Comparison of ENCODE assay signal across 12 cellular contexts in genomic region chr5:77358566-77359205, GRCh38.
DNase-seq lines count a peak whose midpoint lies in the region; ATAC-seq and TF ChIP-seq lines count a peak whose summit lies in the region.
"Had no signal": no experiment of that assay in that cellular context is flagged by ENCODE, and none has a peak within 500 bp of the region (broad histone marks: within the 10 kb centered on the region; RNA-seq: fewer than 3 reads in every experiment).

No MANE protein-coding gene starts in this region.

- peak; percentile 21 for DNase-seq in H4 (ENCODE audit: low spot score)
- DNase-seq in astrocyte of the hippocampus (ENCODE audit: low read depth, low spot score) = peak; percentile 51
- peak; percentile 39 for DNase-seq in hepatocyte (ENCODE audit: low spot score)
- peak; percentile 20 to 39 for DNase-seq in uterus
- no peak for DNase-seq in GM13977 (ENCODE audit: low spot score)
- DNase-seq in cerebellum (ENCODE audit: low spot score) = no peak
- DNase-seq: activated CD8-positive, alpha-beta memory T cell treated with anti-CD3 and anti-CD28 coated beads, Interleukin-2, amount 50 U/mL, for 4 hours; Karpas-422; left ventricle myocardium superior; NCI-H2107 had no signal

- H3K36me3 ChIP-seq in hepatocyte (replicated peaks; ENCODE audit: insufficient read depth, low read depth) (no peaks in the 10 kb centered on the region), uterus (no peaks in the 10 kb centered on the region)

- H3K4me3 ChIP-seq in hepatocyte = no peak overlapping the region
- no peak overlapping the region for H3K4me3 ChIP-seq in uterus

- H2AFZ ChIP-seq in hepatocyte = no peak overlapping the region

- TF ChIP-seq CTCF in hepatocyte (IDR thresholded peaks at IDR 0.05; ENCODE audit: poor library complexity) (no peak), uterus (IDR thresholded peaks at IDR 0.05) (no peak), GM13977 (IDR thresholded peaks at IDR 0.05; ENCODE audit: extremely low read depth, insufficient read depth, missing control alignments) (no peak)

- no peaks in the 10 kb centered on the region for H4K20me1 ChIP-seq in hepatocyte (ENCODE audit: insufficient read depth, poor library complexity, severe bottlenecking)

- no peaks in the 10 kb centered on the region for H3K79me2 ChIP-seq in hepatocyte

- 34% methylated on average over 7 of the region's 7 CpGs for WGBS in hepatocyte (ENCODE audit: low lambda C conversion rate, missing lambda C conversion rate)

- H3K4me1 ChIP-seq in hepatocyte (ENCODE audit: insufficient read depth) (peaks cover 8% of the 10 kb centered on the region), uterus (no peaks in the 10 kb centered on the region)

- intact Hi-C loops in uterus (cut with DNase I; ENCODE audit: low total_unique reads) = no loop called here

- H3K27me3 ChIP-seq in hepatocyte = no peaks in the 10 kb centered on the region
- no peaks in the 10 kb centered on the region for H3K27me3 ChIP-seq in uterus

- no peak for ATAC-seq in HG03469 (IDR thresholded peaks at IDR 0.05; ENCODE audit: unreplicated experiment)
- ATAC-seq: activated naive CD4-positive, alpha-beta T cell treated with anti-CD3 and anti-CD28 coated beads, Interleukin-2, amount 50 U/mL, for 72 hours; left ventricle myocardium superior had no signal

- no peaks in the 10 kb centered on the region for H3K9me2 ChIP-seq in hepatocyte (replicated peaks; ENCODE audit: insufficient read depth)

- H3K27ac ChIP-seq in hepatocyte (no peak overlapping the region), uterus (peak overlapping the region; percentile 53 to 77)

- no peak for TF ChIP-seq POLR2A in uterus (IDR thresholded peaks at IDR 0.05)

- H3K4me2 ChIP-seq in hepatocyte = no peak overlapping the region

- no peaks in the 10 kb centered on the region for H3K9me3 ChIP-seq in hepatocyte (ENCODE audit: low read depth)
- H3K9me3 ChIP-seq in uterus = no peaks in the 10 kb centered on the region

- in situ Hi-C loops in GM13977 (cut with MboI; ENCODE audit: low pct_unique_long_range_greater_than_20kb, low sequenced_read_pairs, unreplicated experiment) = no loop called here

Comparison
In these comparisons a context has a peak if more than half of its experiments do, and no peak if none do; other contexts are left out.
1. DNase-seq: peak in H4 (single experiment), astrocyte of the hippocampus (single experiment), hepatocyte (single experiment) and uterus (2 of 2); none in GM13977 (single experiment) and cerebellum (single experiment).